In genomic region chr6:136594671-136595070, GRCh38 we compare ENCODE assay signal across 10 cellular contexts. TPM values are rescaled to one million over a fixed set of nuclear protein-coding genes. Genes with fewer than 3 reads are reported as not detected.
DNase-seq lines count a peak whose midpoint lies in the region; ATAC-seq and TF ChIP-seq lines count a peak whose summit lies in the region.
"Had no signal": no experiment of that assay in that cellular context is flagged by ENCODE, and none has a peak within 500 bp of the region (broad histone marks: within the 10 kb centered on the region; RNA-seq: fewer than 3 reads in every experiment).

No MANE protein-coding gene starts in this region.

- peak overlapping the region; percentile 10 for H3K4me3 ChIP-seq in CD4-positive, CD25-positive, alpha-beta regulatory T cell (ENCODE audit: low read depth, low read length)
- no peak overlapping the region for H3K4me3 ChIP-seq in GM23248
- H3K4me3 ChIP-seq in mesenchymal stem cell (ENCODE audit: insufficient read depth in 1 of 2, low read depth in 1 of 2, low read length in 2 of 2): no peak overlapping the region
- H3K4me3 ChIP-seq: testis had no signal

- no peak overlapping the region for H2BK5ac ChIP-seq in mesenchymal stem cell (ENCODE audit: low read depth, low read length, poor library complexity, severe bottlenecking)

- H3K9me2 ChIP-seq in GM23248 (ENCODE audit: insufficient read depth): no peaks in the 10 kb centered on the region

- H4K91ac ChIP-seq in mesenchymal stem cell (ENCODE audit: low read length): no peak overlapping the region

- peak overlapping the region; percentile 57 for H2AK5ac ChIP-seq in mesenchymal stem cell (ENCODE audit: low read length, severe bottlenecking)

- no peaks in the 10 kb centered on the region for H3K27me3 ChIP-seq in CD4-positive, CD25-positive, alpha-beta regulatory T cell (ENCODE audit: control insufficient read depth, insufficient read depth, low read length)
- H3K27me3 ChIP-seq in GM23248 (replicated peaks; ENCODE audit: insufficient read depth) (no peaks in the 10 kb centered on the region), mesenchymal stem cell (ENCODE audit: control insufficient read depth in 1 of 2, insufficient read depth in 1 of 2, low read length in 2 of 2) (no peaks in the 10 kb centered on the region)
- H3K27me3 ChIP-seq: testis had no signal

- intact Hi-C loops in activated T-helper 2 cell treated with anti-CD3 and anti-CD28 coated beads, Interferon-gamma antibody, Interleukin-2, Interleukin-4, amounts not matched to agents 10 μg/mL and 5 μg/mL and 100 μg/mL, durations not matched to agents 14 hours and 24 hours and 36 hours (cut with micrococcal nuclease): loop anchor here (1.0 kb wide), 2 partner anchors 194 to 228 kb away; partner anchors contain the start of gene PEX7

- peaks cover 9% of the 10 kb centered on the region for H3K79me1 ChIP-seq in mesenchymal stem cell (replicated peaks; ENCODE audit: low read length, poor library complexity, severe bottlenecking)

- H3K4me2 ChIP-seq in GM23248 (ENCODE audit: unreplicated experiment) (peak overlapping the region; percentile 51), mesenchymal stem cell (ENCODE audit: low read length, poor library complexity, severe bottlenecking) (no peak overlapping the region)

- ATAC-seq in CD4-positive, CD25-positive, alpha-beta regulatory T cell (ENCODE audit: low read depth in 2 of 2): no peak
- ATAC-seq in HG03457 (IDR thresholded peaks at IDR 0.05; ENCODE audit: unreplicated experiment): no peak

- H3K9me3 ChIP-seq in CD4-positive, CD25-positive, alpha-beta regulatory T cell (ENCODE audit: control insufficient read depth in 2 of 2, low read length in 2 of 2): no peaks in the 10 kb centered on the region
- no peaks in the 10 kb centered on the region for H3K9me3 ChIP-seq in GM23248 (ENCODE audit: low read depth)
- no peaks in the 10 kb centered on the region for H3K9me3 ChIP-seq in mesenchymal stem cell (ENCODE audit: control insufficient read depth, low read length)
- H3K9me3 ChIP-seq: testis had no signal

- H3K27ac ChIP-seq in CD4-positive, CD25-positive, alpha-beta regulatory T cell (ENCODE audit: insufficient read depth, low read length, poor library complexity, severe bottlenecking): peak overlapping the region; percentile 48
- H3K27ac ChIP-seq in GM23248 (peak overlapping the region; percentile 92), mesenchymal stem cell (ENCODE audit: low read length, poor library complexity, severe bottlenecking) (peak overlapping the region; percentile 92), RWPE1 (no peak overlapping the region)
- H3K27ac ChIP-seq: testis had no signal

- H3K79me2 ChIP-seq in GM23248 (ENCODE audit: insufficient read depth): no peaks in the 10 kb centered on the region

- H2BK15ac ChIP-seq in mesenchymal stem cell (ENCODE audit: low read depth, poor library complexity, severe bottlenecking): no peak overlapping the region

- no peak overlapping the region for H3K23ac ChIP-seq in mesenchymal stem cell (ENCODE audit: low read length in 2 of 2)

- peaks cover 18% of the 10 kb centered on the region for H3K4me1 ChIP-seq in CD4-positive, CD25-positive, alpha-beta regulatory T cell (ENCODE audit: control insufficient read depth, insufficient read depth, low read length, poor library complexity, severe bottlenecking)
- H3K4me1 ChIP-seq in GM23248 (ENCODE audit: insufficient read depth): peaks cover 21% of the 10 kb centered on the region
- peaks cover 2% of the 10 kb centered on the region for H3K4me1 ChIP-seq in mesenchymal stem cell (ENCODE audit: control insufficient read depth, insufficient read depth, low read depth, low read length)
- H3K4me1 ChIP-seq: testis had no signal

- CTCF ChIA-PET in RWPE1 (lab: Yijun Ruan, JAX): interaction anchor here (0.6 to 1.7 kb wide), 2 partner anchors 8 to 198 kb away, joined by 3 to 4 read pairs; partner anchors contain the start of gene MAP3K5

- peaks cover 60% of the 10 kb centered on the region for H3K36me3 Mint-ChIP-seq in CD4-positive, CD25-positive, alpha-beta regulatory T cell
- H3K36me3 Mint-ChIP-seq in activated T-helper 2 cell treated with anti-CD3 and anti-CD28 coated beads, Interferon-gamma antibody, Interleukin-2, Interleukin-4, amounts not matched to agents 10 μg/mL and 5 μg/mL and 100 μg/mL, durations not matched to agents 14 hours and 24 hours and 36 hours (ENCODE audit: low read depth): peaks cover 53% of the 10 kb centered on the region

- H3K9ac ChIP-seq in GM23248: no peak overlapping the region
- no peak overlapping the region for H3K9ac ChIP-seq in mesenchymal stem cell (ENCODE audit: low read length)

- H3K4ac ChIP-seq in mesenchymal stem cell (ENCODE audit: low read depth in 1 of 2, low read length in 2 of 2): peak overlapping the region; percentile 10 to 77

- no peaks in the 10 kb centered on the region for H4K20me1 ChIP-seq in GM23248 (ENCODE audit: insufficient read depth)

- H3K18ac ChIP-seq in mesenchymal stem cell (ENCODE audit: low read depth in 1 of 2, low read length in 2 of 2): peak overlapping the region; percentile 82 to 93

- DNase-seq in CD4-positive, CD25-positive, alpha-beta regulatory T cell: no peak
- DNase-seq in GM23248 (no peak), mesenchymal stem cell (no peak), RWPE1 (ENCODE audit: low spot score) (no peak), DMS153 (lab: John Stamatoyannopoulos, UW) (no peak), NCI-H2107 treated with DMSO at 0.1 percent for 48 hours (lab: John Stamatoyannopoulos, UW; ENCODE audit: unreplicated experiment) (no peak)
- DNase-seq in activated T-helper 2 cell treated with anti-CD3 and anti-CD28 coated beads, Interferon-gamma antibody, Interleukin-2, Interleukin-4, amounts not matched to agents 10 μg/mL and 5 μg/mL and 100 μg/mL, durations not matched to agents 14 hours and 24 hours and 36 hours (ENCODE audit: low spot score): no peak
- DNase-seq: aorta, testis had no signal

- H2AFZ ChIP-seq in GM23248 (peak overlapping the region; percentile 46), mesenchymal stem cell (ENCODE audit: low read depth, low read length) (no peak overlapping the region)

- POLR2A ChIA-PET in RWPE1 (lab: Yijun Ruan, JAX; ENCODE audit: low non-redundant PET): no interaction called here

- peak overlapping the region; percentile 73 for H4K8ac ChIP-seq in mesenchymal stem cell (ENCODE audit: low read length)

- 92 to 93% methylated on average over 8 of the region's 8 CpGs for WGBS in GM23248 (ENCODE audit: low coverage in 1 of 2, low lambda C conversion rate in 2 of 2, missing lambda C conversion rate in 2 of 2), 2 experiments
- 96% methylated on average over 8 of the region's 8 CpGs for WGBS in mesenchymal stem cell

- TF ChIP-seq CTCF in RWPE1 (conservative IDR thresholded peaks at IDR 0.05; ENCODE audit: low read depth): no peak

- H3K4me1 Mint-ChIP-seq in CD4-positive, CD25-positive, alpha-beta regulatory T cell: peaks cover 19 to 34% (median 23%) of the 10 kb centered on the region in 4 donors
- H3K4me1 Mint-ChIP-seq in activated T-helper 2 cell treated with anti-CD3 and anti-CD28 coated beads, Interferon-gamma antibody, Interleukin-2, Interleukin-4, amounts not matched to agents 10 μg/mL and 5 μg/mL and 100 μg/mL, durations not matched to agents 14 hours and 24 hours and 36 hours (ENCODE audit: low read depth): peaks cover 23% of the 10 kb centered on the region

- in situ Hi-C loops in GM23248 (cut with MboI): no loop called here

- H3F3A ChIP-seq in GM23248 (ENCODE audit: insufficient read depth): peaks cover 26% of the 10 kb centered on the region

- H3K9me3 Mint-ChIP-seq in CD4-positive, CD25-positive, alpha-beta regulatory T cell: peaks cover 0 to 1% (median 0%) of the 10 kb centered on the region in 7 donors
- H3K9me3 Mint-ChIP-seq in activated T-helper 2 cell treated with anti-CD3 and anti-CD28 coated beads, Interferon-gamma antibody, Interleukin-2, Interleukin-4, amounts not matched to agents 10 μg/mL and 5 μg/mL and 100 μg/mL, durations not matched to agents 14 hours and 24 hours and 36 hours: peaks cover 5% of the 10 kb centered on the region

- H3K27me3 Mint-ChIP-seq in CD4-positive, CD25-positive, alpha-beta regulatory T cell: no peaks in the 10 kb centered on the region
- no peaks in the 10 kb centered on the region for H3K27me3 Mint-ChIP-seq in activated T-helper 2 cell treated with anti-CD3 and anti-CD28 coated beads, Interferon-gamma antibody, Interleukin-2, Interleukin-4, amounts not matched to agents 10 μg/mL and 5 μg/mL and 100 μg/mL, durations not matched to agents 14 hours and 24 hours and 36 hours (ENCODE audit: low read depth)

- peaks cover 59% of the 10 kb centered on the region for H3K36me3 ChIP-seq in CD4-positive, CD25-positive, alpha-beta regulatory T cell (ENCODE audit: control insufficient read depth, insufficient read depth, low read length)
- no peaks in the 10 kb centered on the region for H3K36me3 ChIP-seq in GM23248 (ENCODE audit: low read depth)
- peaks cover 3 to 9% of the 10 kb centered on the region in 2 experiments for H3K36me3 ChIP-seq in mesenchymal stem cell (ENCODE audit: control insufficient read depth in 1 of 2, insufficient read depth in 2 of 2, low read depth in 1 of 2, low read length in 2 of 2)

- no peak overlapping the region for H3K4me3 Mint-ChIP-seq in CD4-positive, CD25-positive, alpha-beta regulatory T cell
- H3K4me3 Mint-ChIP-seq in activated T-helper 2 cell treated with anti-CD3 and anti-CD28 coated beads, Interferon-gamma antibody, Interleukin-2, Interleukin-4, amounts not matched to agents 10 μg/mL and 5 μg/mL and 100 μg/mL, durations not matched to agents 14 hours and 24 hours and 36 hours (ENCODE audit: low read depth): peak overlapping the region; percentile 54

- peak overlapping the region in 2 of 3 donors; percentile 5 to 53 for H3K27ac Mint-ChIP-seq in CD4-positive, CD25-positive, alpha-beta regulatory T cell
- H3K27ac Mint-ChIP-seq in activated T-helper 2 cell treated with anti-CD3 and anti-CD28 coated beads, Interferon-gamma antibody, Interleukin-2, Interleukin-4, amounts not matched to agents 10 μg/mL and 5 μg/mL and 100 μg/mL, durations not matched to agents 14 hours and 24 hours and 36 hours: peak overlapping the region; percentile 95

- peak overlapping the region; percentile 59 for H2BK120ac ChIP-seq in mesenchymal stem cell (ENCODE audit: low read depth, low read length)

- H2BK12ac ChIP-seq in mesenchymal stem cell (ENCODE audit: low read length in 2 of 2): peak overlapping the region; percentile 14 to 83

- peak overlapping the region in 1 of 2 experiments; percentile 20 for H3K14ac ChIP-seq in mesenchymal stem cell (ENCODE audit: low read length in 2 of 2)

RNA-seq across cellular contexts. Expression of gene MAP7, which starts 44.4 kb away (rescaled TPM):
- total RNA-seq in CD4-positive, CD25-positive, alpha-beta regulatory T cell: 0.72 TPM
- under 1 TPM; 0.06 to 0.25 (median 0.16) TPM for polyA plus RNA-seq in CD4-positive, CD25-positive, alpha-beta regulatory T cell
- 0.76 and 1.9 TPM in 2 replicates for total RNA-seq in GM23248 (2014; rRNA removed; shearing (Covaris generic))
- polyA plus RNA-seq in GM23248 (2016; fragmentation: Nextera tagmentation; extraction: Ambion mirVana): 0.79 TPM in 2 replicates
- total RNA-seq in activated T-helper 2 cell treated with anti-CD3 and anti-CD28 coated beads, Interferon-gamma antibody, Interleukin-2, Interleukin-4, amounts not matched to agents 10 μg/mL and 5 μg/mL and 100 μg/mL, durations not matched to agents 14 hours and 24 hours and 36 hours: 0.94 and 1.2 TPM in 2 replicates
- polyA plus RNA-seq in mesenchymal stem cell (2013, experiment 1 of 2): 0.61 TPM
- polyA plus RNA-seq in mesenchymal stem cell (2013, experiment 2 of 2): 0.55 TPM
